Comparison of ENCODE assay signal across 11 cellular contexts in genomic region chr4:38105475-38105874, GRCh38.
DNase-seq lines count a peak whose midpoint lies in the region; ATAC-seq and TF ChIP-seq lines count a peak whose summit lies in the region.
"Had no signal": no experiment of that assay in that cellular context is flagged by ENCODE, and none has a peak within 500 bp of the region (broad histone marks: within the 10 kb centered on the region; RNA-seq: fewer than 3 reads in every experiment).

No MANE protein-coding gene starts in this region.

- no peaks in the 10 kb centered on the region for H3K9me3 ChIP-seq in PC-3 (ENCODE audit: low read length)
- H3K9me3 ChIP-seq in vagina: no peaks in the 10 kb centered on the region

- no peaks in the 10 kb centered on the region for H3F3A ChIP-seq in PC-3 (ENCODE audit: low read length, unreplicated experiment)

- intact Hi-C loops in PC-3 (cut with micrococcal nuclease): no loop called here
- intact Hi-C loops in vagina (cut with DNase I): no loop called here

- peak; percentile 26 for DNase-seq in NCI-H774 (lab: John Stamatoyannopoulos, UW)
- no peak for DNase-seq in DMS114 treated with DMSO at 0.1 percent for 48 hours (lab: John Stamatoyannopoulos, UW; ENCODE audit: unreplicated experiment)
- DNase-seq in PC-3: no peak
- DNase-seq in NCI-H1092 treated with DMSO at 0.1 percent for 48 hours (lab: John Stamatoyannopoulos, UW): no peak
- DNase-seq in vagina (ENCODE audit: extremely low spot score in 2 of 2): no peak
- DNase-seq: activated CD4-positive, alpha-beta T cell treated with anti-CD3 and anti-CD28 coated beads, Interleukin-2, amount 50 U/mL, for 4 hours; aorta; naive thymus-derived CD4-positive, alpha-beta T cell had no signal

- no peak overlapping the region for H3K4me3 ChIP-seq in PC-3 (ENCODE audit: low read length)
- H3K4me3 ChIP-seq in vagina: no peak overlapping the region

- H3K27ac ChIP-seq in PC-3 (ENCODE audit: low read length): no peak overlapping the region
- H3K27ac ChIP-seq in vagina: no peak overlapping the region

- TF ChIP-seq POLR2A in vagina (IDR thresholded peaks at IDR 0.05): no peak

- no peaks in the 10 kb centered on the region for H3K79me2 ChIP-seq in PC-3 (ENCODE audit: low read length)

- CTCF ChIA-PET in PC-3 (lab: Charles Lee): no interaction called here

- no peak overlapping the region for H3K4me2 ChIP-seq in PC-3 (ENCODE audit: low read length)

- POLR2A ChIA-PET in PC-3 (lab: Charles Lee; ENCODE audit: unreplicated experiment): no interaction called here

- no peak overlapping the region for H2AFZ ChIP-seq in PC-3 (ENCODE audit: low read length)

- H3K4me1 ChIP-seq in PC-3 (ENCODE audit: insufficient read depth, low read length) (no peaks in the 10 kb centered on the region), vagina (peaks cover 7% of the 10 kb centered on the region)

- no peak for TF ChIP-seq CTCF in PC-3 (conservative IDR thresholded peaks at IDR 0.05; ENCODE audit: low read depth, low read length)
- no peak for TF ChIP-seq CTCF in vagina (IDR thresholded peaks at IDR 0.05)

- ATAC-seq in GM18861 (IDR thresholded peaks at IDR 0.05; ENCODE audit: unreplicated experiment) (peak; percentile 96), GM21390 (IDR thresholded peaks at IDR 0.05; ENCODE audit: unreplicated experiment) (peak; percentile 95), HG03095 (IDR thresholded peaks at IDR 0.05; ENCODE audit: unreplicated experiment) (peak; percentile 98), PC-3 (no peak)
- ATAC-seq: naive thymus-derived CD4-positive, alpha-beta T cell had no signal

- H4K20me1 ChIP-seq in PC-3 (ENCODE audit: low read length): no peaks in the 10 kb centered on the region

- H3K36me3 ChIP-seq in PC-3 (ENCODE audit: low read depth, low read length): no peaks in the 10 kb centered on the region
- peaks cover 0 to 7% of the 10 kb centered on the region in 2 donors for H3K36me3 ChIP-seq in vagina

- no peaks in the 10 kb centered on the region for H3K9me2 ChIP-seq in PC-3 (replicated peaks; ENCODE audit: low read length)

- no peak overlapping the region for H3K9ac ChIP-seq in PC-3 (ENCODE audit: low read length)

- H3K27me3 ChIP-seq in PC-3 (ENCODE audit: low read length) (no peaks in the 10 kb centered on the region), vagina (no peaks in the 10 kb centered on the region)

- BruUV-seq in PC-3 (replicated peaks; lab: Mats Ljungman, UMichigan): no TSS peak
